In genomic region chr5:156920861-156921431, GRCh38 we compare ENCODE assay signal across 10 cellular contexts. TPM values are rescaled to one million over a fixed set of nuclear protein-coding genes. Genes with fewer than 3 reads are reported as not detected.
DNase-seq lines count a peak whose midpoint lies in the region; ATAC-seq, FAIRE-seq and TF ChIP-seq lines count a peak whose summit lies in the region.
"Had no signal": no experiment of that assay in that cellular context is flagged by ENCODE, and none has a peak within 500 bp of the region (broad histone marks: within the 10 kb centered on the region; RNA-seq: fewer than 3 reads in every experiment).

No MANE protein-coding gene starts in this region.

- no peaks in the 10 kb centered on the region for H3K36me3 Mint-ChIP-seq in effector memory CD8-positive, alpha-beta T cell (ENCODE audit: insufficient read depth)
- no peaks in the 10 kb centered on the region for H3K36me3 Mint-ChIP-seq in progenitor cell of endocrine pancreas (ENCODE audit: insufficient read depth)

- no peaks in the 10 kb centered on the region for H3K27me3 Mint-ChIP-seq in effector memory CD8-positive, alpha-beta T cell
- no peaks in the 10 kb centered on the region for H3K27me3 Mint-ChIP-seq in progenitor cell of endocrine pancreas

- no peaks in the 10 kb centered on the region for H3K9me3 Mint-ChIP-seq in effector memory CD8-positive, alpha-beta T cell
- no peaks in the 10 kb centered on the region for H3K9me3 Mint-ChIP-seq in progenitor cell of endocrine pancreas (ENCODE audit: low read depth)

- no peak for TF ChIP-seq CTCF in progenitor cell of endocrine pancreas (IDR thresholded peaks at IDR 0.05; ENCODE audit: unreplicated experiment)

- peak overlapping the region in 1 of 2 donors; percentile 67 for H3K4me3 Mint-ChIP-seq in effector memory CD8-positive, alpha-beta T cell
- no peak overlapping the region for H3K4me3 Mint-ChIP-seq in progenitor cell of endocrine pancreas (ENCODE audit: low read depth)

- H3K27ac Mint-ChIP-seq in effector memory CD8-positive, alpha-beta T cell: peak overlapping the region; percentile 32 to 81
- no peak overlapping the region for H3K27ac Mint-ChIP-seq in progenitor cell of endocrine pancreas

- DNase-seq in NCI-H748 (lab: John Stamatoyannopoulos, UW; ENCODE audit: unreplicated experiment): peak; percentile 63
- no peak for DNase-seq in NCI-H748 treated with DMSO at 0.1 percent for 48 hours (lab: John Stamatoyannopoulos, UW)
- DNase-seq in effector memory CD8-positive, alpha-beta T cell: no peak
- DNase-seq in iPS-NIHi7 (ENCODE audit: extremely low spot score): no peak
- DNase-seq in progenitor cell of endocrine pancreas (ENCODE audit: low spot score, unreplicated experiment): no peak
- no peak for DNase-seq in HTR-8/SVneo (ENCODE audit: insufficient read length, low spot score)
- DNase-seq: NCI-H2029 treated with DMSO at 0.1 percent for 48 hours had no signal

- H3K4me1 Mint-ChIP-seq in effector memory CD8-positive, alpha-beta T cell (ENCODE audit: low read depth in 2 of 2): peaks cover 10 to 42% of the 10 kb centered on the region in 2 donors
- H3K4me1 Mint-ChIP-seq in progenitor cell of endocrine pancreas (ENCODE audit: low read depth): peaks cover 16% of the 10 kb centered on the region

- no peak for FAIRE-seq in HTR-8/SVneo (lab: Jason Lieb, UNC)
- FAIRE-seq: keratinocyte had no signal

- ATAC-seq in GM21723 (IDR thresholded peaks at IDR 0.05; ENCODE audit: unreplicated experiment) (peak; percentile 52), HG03342 (IDR thresholded peaks at IDR 0.05; ENCODE audit: unreplicated experiment) (peak; percentile 45)
- ATAC-seq in effector memory CD8-positive, alpha-beta T cell (replicated peaks): no peak

RNA-seq across cellular contexts. Expression of gene TIMD4, which starts 42.1 kb away (rescaled TPM):
- total RNA-seq in progenitor cell of endocrine pancreas: not detected in 2 replicates
